17 cellular contexts compared by ENCODE assay signal in genomic region chr18:69872661-69873060, GRCh38.
DNase-seq lines count a peak whose midpoint lies in the region; ATAC-seq and TF ChIP-seq lines count a peak whose summit lies in the region.
"Had no signal": no experiment of that assay in that cellular context is flagged by ENCODE, and none has a peak within 500 bp of the region (broad histone marks: within the 10 kb centered on the region; RNA-seq: fewer than 3 reads in every experiment).

No MANE protein-coding gene starts in this region.

- no peak for DNase-seq in activated T-cell treated with anti-CD3 and anti-CD28 coated beads, Interleukin-2, amount 50 U/mL, for 24 hours
- no peak for DNase-seq in activated T-cell treated with anti-CD3 and anti-CD28 coated beads, Interleukin-2, amount 50 U/mL, for 48 hours
- DNase-seq in OCI-M1 (lab: John Stamatoyannopoulos, UW) (peak; percentile 28), adrenal gland (no peak), omental fat pad (ENCODE audit: low spot score) (no peak), NCI-H2196 treated with DMSO at 0.1 percent for 48 hours (lab: John Stamatoyannopoulos, UW; ENCODE audit: unreplicated experiment) (no peak)
- DNase-seq: C1 segment of cervical spinal cord, COR-L47, GF-D8, MV-4-11, NCI-H1930, NCI-H446, NCI-H69 had no signal

- H3K27me3 ChIP-seq in neural cell (ENCODE audit: insufficient read depth, low read depth, low read length) (no peaks in the 10 kb centered on the region), adrenal gland (no peaks in the 10 kb centered on the region)

- H3K4me2 ChIP-seq in neural cell (ENCODE audit: low read length), result no peak overlapping the region
- H3K4me2 ChIP-seq: A549 had no signal

- peaks cover 84% of the 10 kb centered on the region for H3K36me3 Mint-ChIP-seq in activated T-cell treated with anti-CD3 and anti-CD28 coated beads, Interleukin-2, amount 50 U/mL, for 24 hours (ENCODE audit: low read depth)
- no peaks in the 10 kb centered on the region for H3K36me3 Mint-ChIP-seq in brain

- peak overlapping the region; percentile 77 for H3K27ac Mint-ChIP-seq in activated T-cell treated with anti-CD3 and anti-CD28 coated beads, Interleukin-2, amount 50 U/mL, for 24 hours
- peak overlapping the region in 3 of 5 experiments; percentile 35 to 76 (median 48) for H3K27ac Mint-ChIP-seq in brain

- no peaks in the 10 kb centered on the region for H3K4me1 ChIP-seq in adrenal gland (replicated peaks in 1 of 2)
- H3K4me1 ChIP-seq: A549 had no signal

- no peaks in the 10 kb centered on the region for H3K27me3 Mint-ChIP-seq in activated T-cell treated with anti-CD3 and anti-CD28 coated beads, Interleukin-2, amount 50 U/mL, for 24 hours
- no peaks in the 10 kb centered on the region for H3K27me3 Mint-ChIP-seq in brain

- H3K4me3 ChIP-seq in neural cell (ENCODE audit: low read length) (no peak overlapping the region), adrenal gland (no peak overlapping the region)
- H3K4me3 ChIP-seq: A549, K562 had no signal

- 86 to 94% (median 88%) methylated on average over 4 of the region's 4 CpGs for WGBS in adrenal gland, 4 donors

- TF ChIP-seq POLR2A in adrenal gland (IDR thresholded peaks at IDR 0.05), result no peak

- H3K27ac ChIP-seq in neural cell (ENCODE audit: low read length), result no peak overlapping the region
- no peak overlapping the region for H3K27ac ChIP-seq in adrenal gland
- H3K27ac ChIP-seq: A549 had no signal

- H3K79me2 ChIP-seq in neural cell (replicated peaks; ENCODE audit: insufficient read depth, low read length), result no peaks in the 10 kb centered on the region

- no peak overlapping the region for H3K4me3 Mint-ChIP-seq in activated T-cell treated with anti-CD3 and anti-CD28 coated beads, Interleukin-2, amount 50 U/mL, for 24 hours
- H3K4me3 Mint-ChIP-seq in brain, result no peak overlapping the region

- H3K9me2 ChIP-seq in neural cell (ENCODE audit: insufficient read depth, low read length), result no peaks in the 10 kb centered on the region

- H3K4me1 Mint-ChIP-seq in activated T-cell treated with anti-CD3 and anti-CD28 coated beads, Interleukin-2, amount 50 U/mL, for 24 hours (ENCODE audit: low read depth), result peaks cover 41% of the 10 kb centered on the region
- H3K4me1 Mint-ChIP-seq in brain, result peaks cover 28% of the 10 kb centered on the region

- no peaks in the 10 kb centered on the region for H4K20me1 ChIP-seq in neural cell (ENCODE audit: insufficient read depth)

- H3K36me3 ChIP-seq in neural cell (ENCODE audit: insufficient read depth, low read length) (no peaks in the 10 kb centered on the region), adrenal gland (replicated peaks in 1 of 2) (no peaks in the 10 kb centered on the region)

- no peak for ATAC-seq in omental fat pad (ENCODE audit: low FRiP score)
- ATAC-seq: A549, K562 had no signal

- H3K9me3 Mint-ChIP-seq in activated T-cell treated with anti-CD3 and anti-CD28 coated beads, Interleukin-2, amount 50 U/mL, for 24 hours, result no peaks in the 10 kb centered on the region
- H3K9me3 Mint-ChIP-seq in brain, result peaks cover 0 to 2% (median 0%) of the 10 kb centered on the region in 5 experiments

- H2AFZ ChIP-seq in neural cell (ENCODE audit: low read depth, low read length), result peak overlapping the region; percentile 9

- no peak overlapping the region for H3K9ac ChIP-seq in neural cell (ENCODE audit: low read length)

- intact Hi-C loops in adrenal gland (cut with DNase I), result no loop called here

- H3K9me3 ChIP-seq in neural cell (ENCODE audit: low read length) (no peaks in the 10 kb centered on the region), adrenal gland (replicated peaks in 1 of 3) (no peaks in the 10 kb centered on the region)
- H3K9me3 ChIP-seq: A549 had no signal

- H3F3A ChIP-seq in neural cell (ENCODE audit: insufficient read depth, low read length, poor library complexity, severe bottlenecking), result no peaks in the 10 kb centered on the region

- peak; percentile 48 for TF ChIP-seq EP300 in neural cell (conservative IDR thresholded peaks at IDR 0.05; ENCODE audit: poor library complexity, severe bottlenecking)

- no peak for TF ChIP-seq RAD21 in neural cell (conservative IDR thresholded peaks at IDR 0.05)

- TF ChIP-seq CTCF in brain (conservative IDR thresholded peaks at IDR 0.05) (no peak), neural cell (IDR thresholded peaks at IDR 0.05; ENCODE audit: poor library complexity, severe bottlenecking) (no peak), adrenal gland (IDR thresholded peaks at IDR 0.05) (no peak), omental fat pad (IDR thresholded peaks at IDR 0.05) (no peak)

TF ChIP-seq in neural cell, 6 proteins besides CTCF, POLR2A, EP300 and RAD21:
- TF ChIP-seq MXI1 (conservative IDR thresholded peaks at IDR 0.05; ENCODE audit: poor library complexity, severe bottlenecking) (no peak), EZH2 (IDR thresholded peaks at IDR 0.05; ENCODE audit: borderline replicate concordance, insufficient read depth, low read length, poor library complexity, severe bottlenecking) (no peak), REST (IDR thresholded peaks at IDR 0.05; ENCODE audit: borderline replicate concordance) (no peak), TAF1 (IDR thresholded peaks at IDR 0.05; ENCODE audit: low read depth) (no peak), POLR2AphosphoS5 (IDR thresholded peaks at IDR 0.05) (no peak), SMC3 (conservative IDR thresholded peaks at IDR 0.05; ENCODE audit: poor library complexity) (no peak)
